In genomic region chr12:95877622-95878021, GRCh38 we compare ENCODE assay signal across 22 cellular contexts. TPM values are rescaled to one million over a fixed set of nuclear protein-coding genes. Genes with fewer than 3 reads are reported as not detected.
DNase-seq lines count a peak whose midpoint lies in the region; ATAC-seq, FAIRE-seq and TF ChIP-seq lines count a peak whose summit lies in the region.
"Had no signal": no experiment of that assay in that cellular context is flagged by ENCODE, and none has a peak within 500 bp of the region (broad histone marks: within the 10 kb centered on the region; RNA-seq: fewer than 3 reads in every experiment).

No MANE protein-coding gene starts in this region.

- in situ Hi-C loops in K562 (cut with MboI) = no loop called here

- no peak overlapping the region for H4K8ac ChIP-seq in mesenchymal stem cell (ENCODE audit: low read length)

- TF ChIP-seq POLR2A in K562 (conservative IDR thresholded peaks at IDR 0.05) (no peak), adrenal gland (IDR thresholded peaks at IDR 0.05) (no peak)

- no TSS peak for BruUV-seq in K562 (replicated peaks; lab: Mats Ljungman, UMichigan)

- H3K79me1 ChIP-seq in mesenchymal stem cell (replicated peaks; ENCODE audit: low read length, poor library complexity, severe bottlenecking) = no peaks in the 10 kb centered on the region

- H2AFZ ChIP-seq in K562 (ENCODE audit: low read depth, low read length) (no peak overlapping the region), mesenchymal stem cell (ENCODE audit: low read depth, low read length) (no peak overlapping the region)

- H2BK5ac ChIP-seq in mesenchymal stem cell (ENCODE audit: low read depth, low read length, poor library complexity, severe bottlenecking) = no peak overlapping the region

- WGBS in K562 (ENCODE audit: insufficient coverage, low coverage, missing lambda C conversion rate) = 7% methylated on average over 2 of the region's 2 CpGs
- WGBS in mesenchymal stem cell = 100% methylated on average over 2 of the region's 2 CpGs
- WGBS in adrenal gland, 4 donors = 49 to 90% (median 82%) methylated on average over 2 of the region's 2 CpGs

- H3K9ac ChIP-seq in K562 (ENCODE audit: insufficient read depth in 1 of 2, low read depth in 2 of 2, low read length in 2 of 2) (no peak overlapping the region), mesenchymal stem cell (ENCODE audit: low read length) (no peak overlapping the region)

- intact Hi-C loops in K562 (cut with micrococcal nuclease) = no loop called here
- intact Hi-C loops in adrenal gland (cut with DNase I) = no loop called here

- no peaks in the 10 kb centered on the region for H3K9me3 ChIP-seq in K562 (replicated peaks; ENCODE audit: control insufficient read depth, insufficient read depth, low read depth, low read length)
- H3K9me3 ChIP-seq in mesenchymal stem cell (ENCODE audit: control insufficient read depth, low read length) = no peaks in the 10 kb centered on the region
- no peaks in the 10 kb centered on the region for H3K9me3 ChIP-seq in adrenal gland (replicated peaks in 1 of 3)
- H3K9me3 ChIP-seq: heart right ventricle, right lobe of liver had no signal

- H3K9me1 ChIP-seq in K562 (ENCODE audit: control insufficient read depth, insufficient read depth, low read length) = no peaks in the 10 kb centered on the region

- H4K91ac ChIP-seq in mesenchymal stem cell (ENCODE audit: low read length) = no peak overlapping the region

- H2BK15ac ChIP-seq in mesenchymal stem cell (ENCODE audit: low read depth, poor library complexity, severe bottlenecking) = no peak overlapping the region

- no peaks in the 10 kb centered on the region for H4K20me1 ChIP-seq in K562 (replicated peaks; ENCODE audit: control insufficient read depth, insufficient read depth, low read length)

- H2AK5ac ChIP-seq in mesenchymal stem cell (ENCODE audit: low read length, severe bottlenecking) = no peak overlapping the region

- H2BK12ac ChIP-seq in mesenchymal stem cell (ENCODE audit: low read length in 2 of 2) = no peak overlapping the region

- POLR2A ChIA-PET in K562 (lab: Yijun Ruan, JAX) = interaction anchor here (1.1 to 2.5 kb wide), 2 partner anchors 17 to 19 kb away, joined by 3 to 8 read pairs; partner anchors contain the start of gene SNRPF

- H3K4me2 ChIP-seq in K562 (ENCODE audit: insufficient read depth, low read length) (no peak overlapping the region), mesenchymal stem cell (ENCODE audit: low read length, poor library complexity, severe bottlenecking) (no peak overlapping the region)

- no peak overlapping the region for H3K23ac ChIP-seq in mesenchymal stem cell (ENCODE audit: low read length in 2 of 2)

- no peak overlapping the region for H2BK120ac ChIP-seq in mesenchymal stem cell (ENCODE audit: low read depth, low read length)

- H3K27me3 ChIP-seq in K562 (ENCODE audit: control insufficient read depth in 2 of 2, insufficient read depth in 2 of 2, low read length in 2 of 2) (no peaks in the 10 kb centered on the region), mesenchymal stem cell (ENCODE audit: control insufficient read depth in 1 of 2, insufficient read depth in 1 of 2, low read length in 2 of 2) (no peaks in the 10 kb centered on the region), adrenal gland (no peaks in the 10 kb centered on the region)
- H3K27me3 ChIP-seq: heart right ventricle, right lobe of liver had no signal

- H3K18ac ChIP-seq in mesenchymal stem cell (ENCODE audit: low read depth in 1 of 2, low read length in 2 of 2) = no peak overlapping the region

- no peak overlapping the region for H3K4me3 ChIP-seq in K562
- no peak overlapping the region for H3K4me3 ChIP-seq in mesenchymal stem cell (ENCODE audit: insufficient read depth in 1 of 2, low read depth in 1 of 2, low read length in 2 of 2)
- no peak overlapping the region for H3K4me3 ChIP-seq in adrenal gland
- H3K4me3 ChIP-seq: heart right ventricle, right lobe of liver had no signal

- no peak overlapping the region for H3K4ac ChIP-seq in mesenchymal stem cell (ENCODE audit: low read depth in 1 of 2, low read length in 2 of 2)

- peak; percentile 73 for ATAC-seq in K562
- ATAC-seq in GM21619 (IDR thresholded peaks at IDR 0.05; ENCODE audit: unreplicated experiment) = no peak
- no peak for ATAC-seq in SK-N-SH treated with all-trans-retinoic acid at 6 μM for 48 hours
- ATAC-seq: activated T-cell treated with anti-CD3 and anti-CD28 coated beads, Interleukin-2, amount 50 U/mL, for 4 hours; heart right ventricle; right lobe of liver; Right ventricle myocardium inferior; stimulated activated naive B cell treated with anti-CD40 and anti-IgM and Interleukin-4, amounts not matched to agents 10 μg/mL and 1 μg/mL and 100 μg/mL, for 72 hours had no signal

- peak; percentile 6 for DNase-seq in ELR (ENCODE audit: low read depth)
- DNase-seq in NCI-H69 (lab: John Stamatoyannopoulos, UW) = peak; percentile 62
- peak in 2 of 4 experiments; percentile 18 to 24 for DNase-seq in K562 (ENCODE audit: extremely low read depth in 1 of 4, low spot score in 3 of 4)
- DNase-seq in mesenchymal stem cell = peak; percentile 20
- no peak for DNase-seq in AML-193 (lab: John Stamatoyannopoulos, UW)
- no peak for DNase-seq in adrenal gland
- DNase-seq: activated CD4-positive, alpha-beta T cell treated with anti-CD3 and anti-CD28 coated beads, Interleukin-2, amount 50 U/mL, for 1 hour; activated T-cell treated with anti-CD3 and anti-CD28 coated beads, Interleukin-2, amount 50 U/mL, for 4 hours; CD4-positive, alpha-beta T cell; H9; heart right ventricle; KBM-7; NCI-H446; posterior cingulate gyrus; right lobe of liver; stimulated activated naive B cell treated with anti-CD40 and anti-IgM and Interleukin-4, amounts not matched to agents 10 μg/mL and 1 μg/mL and 100 μg/mL, for 72 hours; T-helper 2 cell; WERI-Rb-1 had no signal

- CTCF ChIA-PET in K562 (lab: Yijun Ruan, JAX; ENCODE audit: low intra/inter-chr PET ratio) = no interaction called here

- FAIRE-seq in K562 (lab: Jason Lieb, UNC) = peak; percentile 61
- FAIRE-seq: HTR-8/SVneo had no signal

- no peak overlapping the region for H3K14ac ChIP-seq in mesenchymal stem cell (ENCODE audit: low read length in 2 of 2)

- H3K27ac ChIP-seq in K562 (ENCODE audit: extremely low read depth, low read depth, low read length) (no peak overlapping the region), mesenchymal stem cell (ENCODE audit: low read length, poor library complexity, severe bottlenecking) (no peak overlapping the region), adrenal gland (no peak overlapping the region)
- H3K27ac ChIP-seq: heart right ventricle, right lobe of liver, WERI-Rb-1 had no signal

- TF ChIP-seq CTCF in K562 (IDR thresholded peaks at IDR 0.05 in 2 of 3, conservative IDR thresholded peaks at IDR 0.05 in 1 of 3; ENCODE audit: insufficient read depth in 2 of 3, low read depth in 1 of 3, low read length in 3 of 3) = no peak
- no peak for TF ChIP-seq CTCF in adrenal gland (IDR thresholded peaks at IDR 0.05)

- H3K4me1 ChIP-seq in K562 (replicated peaks in 1 of 2; ENCODE audit: control insufficient read depth in 2 of 2, insufficient read depth in 2 of 2, low read length in 2 of 2) = peaks cover 0 to 6% of the 10 kb centered on the region in 2 experiments; a peak in 2 of 5 replicates
- H3K4me1 ChIP-seq in mesenchymal stem cell (ENCODE audit: control insufficient read depth, insufficient read depth, low read depth, low read length) = peaks cover 2% of the 10 kb centered on the region
- no peaks in the 10 kb centered on the region for H3K4me1 ChIP-seq in adrenal gland (replicated peaks in 1 of 2)
- H3K4me1 ChIP-seq: right lobe of liver had no signal

- H3K79me2 ChIP-seq in K562 (ENCODE audit: control insufficient read depth, insufficient read depth, low read length) = no peaks in the 10 kb centered on the region

- H3K36me3 ChIP-seq in K562 (ENCODE audit: control insufficient read depth, insufficient read depth, low read length) (no peaks in the 10 kb centered on the region; the same call in 2 of the 3 replicates), mesenchymal stem cell (ENCODE audit: control insufficient read depth in 1 of 2, insufficient read depth in 2 of 2, low read depth in 1 of 2, low read length in 2 of 2) (peaks cover 0 to 5% of the 10 kb centered on the region in 2 experiments), adrenal gland (replicated peaks in 1 of 2) (no peaks in the 10 kb centered on the region)
- H3K36me3 ChIP-seq: right lobe of liver, WERI-Rb-1 had no signal

- no peak for TF ChIP-seq EP300 in K562 (IDR thresholded peaks at IDR 0.05; ENCODE audit: low read length)

- 0 out of 4 replicates have a peak, but pooled peaks of 1 of the 2 experiments have one; percentile 10 for TF ChIP-seq RAD21 in K562 (CRISPR knock-in tag; conservative IDR thresholded peaks at IDR 0.05 in 1 of 2, IDR thresholded peaks at IDR 0.05 in 1 of 2)

TF ChIP-seq in K562, 482 proteins besides CTCF, POLR2A, EP300 and RAD21 (continues in another document):
- no peak for TF ChIP-seq ZNF253 (CRISPR knock-in tag; conservative IDR thresholded peaks at IDR 0.05)
- TF ChIP-seq NRF1 (conservative IDR thresholded peaks at IDR 0.05 in 1 of 2, IDR thresholded peaks at IDR 0.05 in 1 of 2) = no peak
- TF ChIP-seq HNRNPL (IDR thresholded peaks at IDR 0.05; ENCODE audit: low read depth, low read length) = no peak

TF ChIP-seq in SK-N-SH treated with all-trans-retinoic acid at 6 μM for 48 hours, 23 proteins besides CTCF, POLR2A, EP300 and RAD21 (continues in another document):
- no peak for TF ChIP-seq OSR1 (CRISPR knock-in tag; IDR thresholded peaks at IDR 0.05)
- TF ChIP-seq SNAI2 (CRISPR knock-in tag; IDR thresholded peaks at IDR 0.05) = no peak

RNA-seq across cellular contexts. Expression of gene SNRPF, which starts 18.9 kb away (rescaled TPM):
- total RNA-seq in K562 (2011; cell fraction: chromatin; rRNA removed; ENCODE audit: low replicate concordance) = 9.0 and 33.7 TPM in 2 replicates
- 10.5 and 13.9 TPM in 2 replicates for total RNA-seq in K562 (2011; cell fraction: nucleolus; rRNA removed)
- 25.7 and 45.3 TPM in 2 replicates for total RNA-seq in K562 (2011; cell fraction: nucleoplasm; rRNA removed)
- total RNA-seq in K562 (2014; rRNA removed) (70.4 and 83.6 TPM in 2 replicates), K562 (2014; rRNA removed; fragmentation: Illumina TruSeq; extraction: Trizol) (99.2 and 103 TPM in 2 replicates), K562 (2015; rRNA removed; fragmentation: Illumina TruSeq; extraction: Trizol) (104 and 118 TPM in 2 replicates), K562 (2021) (66.1 and 67.0 TPM in 2 replicates), adrenal gland (10 to 100 TPM in 4 of 8 donors, 1 to 10 TPM in 4; 3.4 to 20.7 (median 10.7) TPM)
- polyA plus RNA-seq in K562 (2011; rRNA removed) (37.9 and 54.6 TPM in 2 replicates), K562 (2014; fragmentation: Illumina TruSeq; extraction: Trizol) (91.4 and 93.6 TPM in 2 replicates), K562 (2014; fragmentation: Nextera tagmentation; extraction: Ambion mirVana) (100 to 1,000 TPM; 181 to 205 TPM), K562 (2014; rRNA removed) (76.0 and 80.5 TPM in 2 replicates), adrenal gland (10 to 100 TPM; 44.5 to 64.3 (median 59.3) TPM)
- 20.2 and 20.6 TPM in 2 replicates for polyA plus RNA-seq in K562 (2011; cell fraction: cytosol; rRNA removed)
- 16.8 and 27.8 TPM in 2 replicates for polyA plus RNA-seq in K562 (2011; cell fraction: nucleus; rRNA removed)
- polyA plus RNA-seq in K562 (2012) = 49.0 and 177 TPM in 2 replicates
- polyA minus RNA-seq in K562 (2011; rRNA and poly(A)+ RNA removed) = 21.5 and 26.0 TPM in 2 replicates
- 11.4 and 20.6 TPM in 2 replicates for polyA minus RNA-seq in K562 (2011; cell fraction: cytosol; rRNA and poly(A)+ RNA removed)
- polyA minus RNA-seq in K562 (2011; cell fraction: nucleus; rRNA and poly(A)+ RNA removed) = 13.6 and 22.9 TPM in 2 replicates
- polyA plus RNA-seq in mesenchymal stem cell (2013, experiment 1 of 2) = 34.9 TPM
- polyA plus RNA-seq in mesenchymal stem cell (2013, experiment 2 of 2) = 36.0 TPM

Comparison
In these comparisons a context has a peak if more than half of its experiments do, and no peak if none do; other contexts are left out.
1. DNase-seq: peak in ELR (single experiment), NCI-H69 (single experiment) and mesenchymal stem cell (single experiment); none in AML-193 (0 of 2) and adrenal gland (0 of 7).